ENCODE assay signal across 10 cellular contexts in the genomic region with DNA sequence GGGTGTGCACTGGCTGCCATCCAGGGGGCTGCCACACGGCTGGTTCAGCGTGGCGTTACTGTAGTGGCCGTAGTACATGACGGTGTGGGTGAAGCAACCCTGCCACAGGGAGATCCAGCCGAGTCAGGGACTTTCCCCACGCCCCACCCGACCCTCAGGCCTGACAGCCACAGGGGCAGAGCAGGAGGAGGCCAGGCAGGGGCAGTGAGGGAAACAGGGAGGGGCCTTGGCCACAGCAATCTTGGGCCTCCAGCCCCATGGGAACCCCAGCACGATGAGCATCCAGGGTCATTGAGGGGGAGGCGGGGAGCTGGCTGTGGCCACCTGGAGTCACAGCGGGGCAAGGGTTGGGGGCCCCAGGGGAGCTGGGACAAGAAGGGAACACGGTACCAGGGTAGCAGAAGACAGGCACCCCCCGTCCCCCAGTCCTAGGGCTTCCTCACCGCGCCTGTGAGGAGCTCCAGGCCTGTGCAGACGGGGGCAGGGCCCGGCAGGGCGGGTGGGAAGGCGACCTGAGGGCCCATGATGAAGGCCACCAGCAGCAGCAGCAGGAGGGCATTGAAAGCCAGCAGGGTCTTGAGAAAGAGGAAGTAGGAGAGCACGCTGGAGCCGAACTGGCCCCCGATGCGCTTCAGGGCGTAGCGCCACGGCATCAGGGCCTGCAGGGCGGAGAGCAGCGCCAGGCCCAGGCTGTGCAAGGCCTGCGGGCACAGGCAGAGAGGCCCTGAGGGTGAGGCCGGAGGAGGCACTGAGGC. TPM values are rescaled to one million over a fixed set of nuclear protein-coding genes. Genes with fewer than 3 reads are reported as not detected.
A peak's percentile ranks its signal among the peaks of the same experiment; 100 is the strongest.
DNase-seq lines count a peak whose midpoint lies in the region; ATAC-seq and TF ChIP-seq lines count a peak whose summit lies in the region.
"Had no signal": no experiment of that assay in that cellular context is flagged by ENCODE, and none has a peak within 500 bp of the region (broad histone marks: within the 10 kb centered on the region; RNA-seq: fewer than 3 reads in every experiment).

No MANE protein-coding gene starts in this region.

- no peak for TF ChIP-seq CTCF in Calu3 (IDR thresholded peaks at IDR 0.05; ENCODE audit: unreplicated experiment)

- H3K36me3 Mint-ChIP-seq in activated T-cell treated with anti-CD3 and anti-CD28 coated beads, Interleukin-2, amount 50 U/mL, for 24 hours (ENCODE audit: low read depth) = peaks cover 67% of the 10 kb centered on the region
- H3K36me3 Mint-ChIP-seq in activated naive CD8-positive, alpha-beta T cell treated with anti-CD3 and anti-CD28 coated beads, Interleukin-2, amount 50 U/mL, for 24 hours (ENCODE audit: low read depth) = peaks cover 29% of the 10 kb centered on the region
- H3K36me3 Mint-ChIP-seq in Calu3 (ENCODE audit: insufficient read depth, unreplicated experiment) = peaks cover 61% of the 10 kb centered on the region

- intact Hi-C loops in Calu3 (cut with micrococcal nuclease; ENCODE audit: unreplicated experiment) = no loop called here

- DNase-seq in activated T-cell treated with anti-CD3 and anti-CD28 coated beads, Interleukin-2, amount 50 U/mL, for 24 hours = peak; percentile 65
- DNase-seq in activated T-cell treated with anti-CD3 and anti-CD28 coated beads for 4 hours (no peak), Kasumi-1 (lab: John Stamatoyannopoulos, UW) (peak; percentile 96 to 97), COR-L47 (lab: John Stamatoyannopoulos, UW) (no peak), Calu3 (no peak)
- DNase-seq in activated naive CD8-positive, alpha-beta T cell treated with anti-CD3 and anti-CD28 coated beads, Interleukin-2, amount 50 U/mL, for 24 hours = peak; percentile 37
- DNase-seq in stimulated activated naive CD8-positive, alpha-beta T cell treated with anti-CD3 and anti-CD28 coated beads, Interleukin-15, amount 100 ng/mL, for 72 hours = peak in 1 of 2 donors; percentile 27
- DNase-seq: adrenal gland, foreskin keratinocyte had no signal

- peak overlapping the region; percentile 61 for H3K4me3 Mint-ChIP-seq in activated T-cell treated with anti-CD3 and anti-CD28 coated beads, Interleukin-2, amount 50 U/mL, for 24 hours
- peak overlapping the region; percentile 44 for H3K4me3 Mint-ChIP-seq in activated naive CD8-positive, alpha-beta T cell treated with anti-CD3 and anti-CD28 coated beads, Interleukin-2, amount 50 U/mL, for 24 hours
- peak overlapping the region; percentile 57 to 96 for H3K4me3 Mint-ChIP-seq in stimulated activated naive CD8-positive, alpha-beta T cell treated with anti-CD3 and anti-CD28 coated beads, Interleukin-15, amount 100 ng/mL, for 72 hours
- H3K4me3 Mint-ChIP-seq in Calu3 (ENCODE audit: low read depth, unreplicated experiment) = no peak overlapping the region

- no TSS peak for BruUV-seq in Calu3 (replicated peaks; lab: Mats Ljungman, UMichigan)

- H3K4me1 Mint-ChIP-seq in activated T-cell treated with anti-CD3 and anti-CD28 coated beads, Interleukin-2, amount 50 U/mL, for 24 hours (ENCODE audit: low read depth) = peaks cover 71% of the 10 kb centered on the region
- peaks cover 64% of the 10 kb centered on the region for H3K4me1 Mint-ChIP-seq in activated naive CD8-positive, alpha-beta T cell treated with anti-CD3 and anti-CD28 coated beads, Interleukin-2, amount 50 U/mL, for 24 hours
- H3K4me1 Mint-ChIP-seq in stimulated activated naive CD8-positive, alpha-beta T cell treated with anti-CD3 and anti-CD28 coated beads, Interleukin-15, amount 100 ng/mL, for 72 hours = peaks cover 86% of the 10 kb centered on the region
- peaks cover 6% of the 10 kb centered on the region for H3K4me1 Mint-ChIP-seq in Calu3 (ENCODE audit: low read depth, unreplicated experiment)

- H3K9me3 Mint-ChIP-seq in activated T-cell treated with anti-CD3 and anti-CD28 coated beads, Interleukin-2, amount 50 U/mL, for 24 hours = no peaks in the 10 kb centered on the region
- no peaks in the 10 kb centered on the region for H3K9me3 Mint-ChIP-seq in activated naive CD8-positive, alpha-beta T cell treated with anti-CD3 and anti-CD28 coated beads, Interleukin-2, amount 50 U/mL, for 24 hours
- H3K9me3 Mint-ChIP-seq in stimulated activated naive CD8-positive, alpha-beta T cell treated with anti-CD3 and anti-CD28 coated beads, Interleukin-15, amount 100 ng/mL, for 72 hours = no peaks in the 10 kb centered on the region
- no peaks in the 10 kb centered on the region for H3K9me3 Mint-ChIP-seq in Calu3 (ENCODE audit: low read depth, unreplicated experiment)

- peak overlapping the region; percentile 84 for H3K27ac Mint-ChIP-seq in activated T-cell treated with anti-CD3 and anti-CD28 coated beads, Interleukin-2, amount 50 U/mL, for 24 hours
- no peak overlapping the region for H3K27ac Mint-ChIP-seq in activated naive CD8-positive, alpha-beta T cell treated with anti-CD3 and anti-CD28 coated beads, Interleukin-2, amount 50 U/mL, for 24 hours
- H3K27ac Mint-ChIP-seq in stimulated activated naive CD8-positive, alpha-beta T cell treated with anti-CD3 and anti-CD28 coated beads, Interleukin-15, amount 100 ng/mL, for 72 hours = peak overlapping the region in 1 of 2 donors; percentile 7
- H3K27ac Mint-ChIP-seq in Calu3 (ENCODE audit: unreplicated experiment) = no peak overlapping the region

- CTCF ChIA-PET in Calu3 (lab: Charles Lee) = no interaction called here

- no peak for ATAC-seq in activated naive CD8-positive, alpha-beta T cell treated with anti-CD3 and anti-CD28 coated beads, Interleukin-2, amount 50 U/mL, for 24 hours
- no peak for ATAC-seq in stimulated activated naive CD8-positive, alpha-beta T cell treated with anti-CD3 and anti-CD28 coated beads, Interleukin-15, amount 100 ng/mL, for 72 hours
- ATAC-seq in GM18868 (IDR thresholded peaks at IDR 0.05; ENCODE audit: unreplicated experiment) = no peak
- ATAC-seq: foreskin keratinocyte had no signal

- H3K27me3 Mint-ChIP-seq in activated T-cell treated with anti-CD3 and anti-CD28 coated beads, Interleukin-2, amount 50 U/mL, for 24 hours = no peaks in the 10 kb centered on the region
- no peaks in the 10 kb centered on the region for H3K27me3 Mint-ChIP-seq in activated naive CD8-positive, alpha-beta T cell treated with anti-CD3 and anti-CD28 coated beads, Interleukin-2, amount 50 U/mL, for 24 hours
- no peaks in the 10 kb centered on the region for H3K27me3 Mint-ChIP-seq in stimulated activated naive CD8-positive, alpha-beta T cell treated with anti-CD3 and anti-CD28 coated beads, Interleukin-15, amount 100 ng/mL, for 72 hours
- H3K27me3 Mint-ChIP-seq in Calu3 (ENCODE audit: unreplicated experiment) = no peaks in the 10 kb centered on the region

RNA-seq across cellular contexts. Expression of gene TMC6, which starts 4.3 kb away (rescaled TPM):
- total RNA-seq in Calu3 (2022) = 116 and 133 TPM in 2 replicates

RNA-seq across cellular contexts. Expression of gene TMC8, which starts 6.3 kb away (rescaled TPM):
- 1.1 and 2.1 TPM in 2 replicates for total RNA-seq in Calu3 (2022)

RNA-seq across cellular contexts. Expression of gene C17orf99, which starts 21.9 kb away (rescaled TPM):
- not detected in 2 replicates for total RNA-seq in Calu3 (2022)
- total RNA-seq: adrenal gland had no signal

RNA-seq across cellular contexts. Expression of gene SYNGR2, which starts 44.1 kb away (rescaled TPM):
- 204 and 229 TPM in 2 replicates for total RNA-seq in Calu3 (2022)

Comparison
In these comparisons a context has a peak if more than half of its experiments do, and no peak if none do; other contexts are left out.
1. DNase-seq: peak in activated T-cell treated with anti-CD3 and anti-CD28 coated beads, Interleukin-2, amount 50 U/mL, for 24 hours (single experiment), Kasumi-1 (2 of 2) and activated naive CD8-positive, alpha-beta T cell treated with anti-CD3 and anti-CD28 coated beads, Interleukin-2, amount 50 U/mL, for 24 hours (single experiment); none in activated T-cell treated with anti-CD3 and anti-CD28 coated beads for 4 hours (single experiment), COR-L47 (single experiment) and Calu3 (single experiment).